Comparison of ENCODE assay signal across 26 cellular contexts in genomic region chr2:76584474-76584873, GRCh38.
"Had no signal": no experiment of that assay in that cellular context is flagged by ENCODE, and none has a peak within 500 bp of the region (broad histone marks: within the 10 kb centered on the region; RNA-seq: fewer than 3 reads in every experiment).

No MANE protein-coding gene starts in this region.

- H3K36me3 Mint-ChIP-seq: activated CD8-positive, alpha-beta memory T cell treated with anti-CD3 and anti-CD28 coated beads, Interleukin-2, amount 10 ng/mL, durations not matched to agents 7 days and 5 days; activated naive CD4-positive, alpha-beta T cell treated with anti-CD3 and anti-CD28 coated beads, Interleukin-2, amount 10 ng/mL, durations not matched to agents 7 days and 5 days; activated naive CD8-positive, alpha-beta T cell had no signal

- ATAC-seq: activated CD8-positive, alpha-beta memory T cell treated with anti-CD3 and anti-CD28 coated beads, Interleukin-2, amount 10 ng/mL, durations not matched to agents 7 days and 5 days; PC-3 had no signal

- H3K4me1 Mint-ChIP-seq: activated CD4-positive, alpha-beta memory T cell treated with anti-CD3 and anti-CD28 coated beads, Interleukin-2, amount 10 ng/mL, durations not matched to agents 7 days and 5 days; activated CD8-positive, alpha-beta memory T cell treated with anti-CD3 and anti-CD28 coated beads, Interleukin-2, amount 10 ng/mL, durations not matched to agents 7 days and 5 days; activated naive CD4-positive, alpha-beta T cell treated with anti-CD3 and anti-CD28 coated beads, Interleukin-2, amount 10 ng/mL, durations not matched to agents 7 days and 5 days; central memory CD8-positive, alpha-beta T cell had no signal

- H3K4me3 Mint-ChIP-seq: activated CD4-positive, alpha-beta memory T cell treated with anti-CD3 and anti-CD28 coated beads, Interleukin-2, amount 10 ng/mL, durations not matched to agents 7 days and 5 days; activated CD8-positive, alpha-beta memory T cell treated with anti-CD3 and anti-CD28 coated beads, Interleukin-2, amount 10 ng/mL, durations not matched to agents 7 days and 5 days; activated naive CD4-positive, alpha-beta T cell treated with anti-CD3 and anti-CD28 coated beads, Interleukin-2, amount 10 ng/mL, durations not matched to agents 7 days and 5 days; activated naive CD8-positive, alpha-beta T cell; central memory CD8-positive, alpha-beta T cell had no signal

- H3K27ac Mint-ChIP-seq: activated CD4-positive, alpha-beta memory T cell treated with anti-CD3 and anti-CD28 coated beads, Interleukin-2, amount 10 ng/mL, durations not matched to agents 7 days and 5 days; activated CD8-positive, alpha-beta memory T cell treated with anti-CD3 and anti-CD28 coated beads, Interleukin-2, amount 10 ng/mL, durations not matched to agents 7 days and 5 days; activated naive CD4-positive, alpha-beta T cell treated with anti-CD3 and anti-CD28 coated beads, Interleukin-2, amount 10 ng/mL, durations not matched to agents 7 days and 5 days; activated naive CD8-positive, alpha-beta T cell had no signal

- H3K36me3 ChIP-seq: brain microvascular endothelial cell, WERI-Rb-1 had no signal

- H3K27me3 Mint-ChIP-seq: activated CD4-positive, alpha-beta memory T cell treated with anti-CD3 and anti-CD28 coated beads, Interleukin-2, amount 10 ng/mL, durations not matched to agents 7 days and 5 days; activated CD8-positive, alpha-beta memory T cell treated with anti-CD3 and anti-CD28 coated beads, Interleukin-2, amount 10 ng/mL, durations not matched to agents 7 days and 5 days; activated naive CD4-positive, alpha-beta T cell treated with anti-CD3 and anti-CD28 coated beads, Interleukin-2, amount 10 ng/mL, durations not matched to agents 7 days and 5 days; activated naive CD8-positive, alpha-beta T cell; central memory CD8-positive, alpha-beta T cell had no signal

- H3K27me3 ChIP-seq: brain microvascular endothelial cell had no signal

- DNase-seq: activated CD4-positive, alpha-beta memory T cell treated with anti-CD3 and anti-CD28 coated beads, Interleukin-2, amount 10 ng/mL, durations not matched to agents 7 days and 5 days; activated CD4-positive, alpha-beta T cell treated with anti-CD3 and anti-CD28 coated beads for 1 hour; activated CD4-positive, alpha-beta T cell treated with anti-CD3 and anti-CD28 coated beads for 48 hours; activated CD4-positive, CD25-positive, alpha-beta regulatory T cell; activated CD8-positive, alpha-beta memory T cell treated with anti-CD3 and anti-CD28 coated beads for 24 hours; activated CD8-positive, alpha-beta memory T cell treated with anti-CD3 and anti-CD28 coated beads, Interleukin-2, amount 10 ng/mL, durations not matched to agents 7 days and 5 days; activated CD8-positive, alpha-beta memory T cell treated with anti-CD3 and anti-CD28 coated beads, Interleukin-2, amount 50 U/mL, for 48 hours; activated effector memory CD4-positive, alpha-beta T cell treated with Interleukin-2 at 50 U/mL for 16 hours; activated naive CD4-positive, alpha-beta T cell treated with anti-CD3 and anti-CD28 coated beads, Interleukin-2, amount 10 ng/mL, durations not matched to agents 7 days and 5 days; activated T-cell treated with anti-CD3 and anti-CD28 coated beads, Interleukin-2, amount 50 U/mL, for 48 hours; amniotic stem cell; aorta; brain microvascular endothelial cell; NCI-H1105 treated with DMSO at 0.1 percent for 48 hours; NCI-H1436; NCI-H1694; NCI-H1930; NCI-H345; NCI-H524 treated with DMSO at 0.1 percent for 48 hours; NK-92 treated with Interleukin-12 subunit alpha and Interleukin-12 subunit beta, amount 100 ng/mL, for 24 hours; PC-3; Right ventricle myocardium superior; T1000; WERI-Rb-1 had no signal

- H3K9me3 Mint-ChIP-seq: activated naive CD4-positive, alpha-beta T cell treated with anti-CD3 and anti-CD28 coated beads, Interleukin-2, amount 10 ng/mL, durations not matched to agents 7 days and 5 days had no signal

- H3K27ac ChIP-seq: brain microvascular endothelial cell, WERI-Rb-1 had no signal
